ENCODE assay signal across 8 cellular contexts in genomic region chr2:28390241-28390856, GRCh38. TPM values are rescaled to one million over a fixed set of nuclear protein-coding genes. Genes with fewer than 3 reads are reported as not detected.
DNase-seq lines count a peak whose midpoint lies in the region; ATAC-seq, FAIRE-seq and TF ChIP-seq lines count a peak whose summit lies in the region.

No MANE protein-coding gene starts in this region.

- H3K9me3 ChIP-seq in HEK293 (ENCODE audit: control insufficient read depth, insufficient read depth, low read depth, low read length) (no peaks in the 10 kb centered on the region), endothelial cell of umbilical vein (replicated peaks; ENCODE audit: control insufficient read depth, insufficient read depth, low read length) (no peaks in the 10 kb centered on the region)

- no TSS peak for BruUV-seq in endothelial cell of umbilical vein (replicated peaks; lab: Mats Ljungman, UMichigan)

- CTCF ChIA-PET in HEK293 (lab: Yijun Ruan, JAX) (interaction anchor here (0.9 to 1.0 kb wide), 3 partner anchors 8 to 281 kb away, joined by 3 read pairs; no protein-coding TSS in a partner anchor), endothelial cell of umbilical vein (lab: Charles Lee) (interaction anchor here (0.9 to 2.1 kb wide), 8 partner anchors 34 to 707 kb away, joined by 3 to 11 read pairs (median 6); no protein-coding TSS in a partner anchor)

- in situ Hi-C loops in Caki2 (cut with HindIII; ENCODE audit: low pct_unique_long_range_greater_than_20kb, low sequenced_read_pairs) = no loop called here

- H3K4me3 ChIP-seq in HEK293 (ENCODE audit: low read depth, low read length) (peak overlapping the region; percentile 84), endothelial cell of umbilical vein (replicated peaks in 1 of 3; ENCODE audit: insufficient read depth in 1 of 3, low read depth in 1 of 3, low read length in 3 of 3) (peak overlapping the region; percentile 47 to 77 (median 75))

- POLR2A ChIA-PET in HEK293 (lab: Yijun Ruan, JAX) = interaction anchor here (0.9 to 1.9 kb wide), 2 partner anchors 116 to 140 kb away, joined by 3 to 6 read pairs; no protein-coding TSS in a partner anchor
- POLR2A ChIA-PET in endothelial cell of umbilical vein (lab: Charles Lee) = interaction anchor here (1.2 kb wide), 2 partner anchors 30 to 35 kb away, joined by 3 read pairs; no protein-coding TSS in a partner anchor

- TF ChIP-seq CTCF in HEK293 (tag by site-specific recombination; IDR thresholded peaks at IDR 0.05) (no peak; the same call in 1 of the 2 replicates), endothelial cell of umbilical vein (IDR thresholded peaks at IDR 0.05; ENCODE audit: extremely low read depth in 1 of 2, insufficient read depth in 1 of 2, low read depth in 1 of 2, low read length in 2 of 2) (no peak)

- H3K27ac ChIP-seq in HEK293 (ENCODE audit: extremely low read depth, low read depth, low read length) = peak overlapping the region; percentile 61; the same call in 1 of the 2 replicates
- peak overlapping the region; percentile 95 for H3K27ac ChIP-seq in endothelial cell of umbilical vein (ENCODE audit: insufficient read depth, low read depth, low read length)

- H4K20me1 ChIP-seq in endothelial cell of umbilical vein (replicated peaks; ENCODE audit: control insufficient read depth, extremely low read depth, insufficient read depth, low read length) = no peaks in the 10 kb centered on the region

- peak overlapping the region; percentile 99 for H3K9ac ChIP-seq in endothelial cell of umbilical vein (replicated peaks; ENCODE audit: extremely low read depth, insufficient read depth, low read length)

- no peaks in the 10 kb centered on the region for H3K27me3 ChIP-seq in endothelial cell of umbilical vein (ENCODE audit: control insufficient read depth in 2 of 2, insufficient read depth in 2 of 2, low read length in 2 of 2)

- H3K4me1 ChIP-seq in HEK293 (ENCODE audit: control insufficient read depth, insufficient read depth, low read length) (peaks cover 6% of the 10 kb centered on the region; the same call in 1 of the 2 replicates), endothelial cell of umbilical vein (ENCODE audit: control insufficient read depth, extremely low read depth, insufficient read depth, low read length) (peaks cover 42% of the 10 kb centered on the region)

- peaks cover 24% of the 10 kb centered on the region for H3K79me2 ChIP-seq in endothelial cell of umbilical vein (ENCODE audit: control insufficient read depth, insufficient read depth, low read length)

- H3K36me3 ChIP-seq in HEK293 (ENCODE audit: control insufficient read depth in 2 of 2, insufficient read depth in 1 of 2, low read length in 2 of 2) = no peaks in the 10 kb centered on the region
- no peaks in the 10 kb centered on the region for H3K36me3 ChIP-seq in endothelial cell of umbilical vein (ENCODE audit: control insufficient read depth in 2 of 2, extremely low read depth in 1 of 2, insufficient read depth in 2 of 2, low read length in 2 of 2)

- no peaks in the 10 kb centered on the region for H3K9me1 ChIP-seq in endothelial cell of umbilical vein (replicated peaks; ENCODE audit: control insufficient read depth, extremely low read depth, insufficient read depth, low read length)

- intact Hi-C loops in endothelial cell of umbilical vein (cut with micrococcal nuclease) = loop anchor here (1.0 to 2.0 kb wide), 3 partner anchors 24 to 48 kb away; no protein-coding TSS in a partner anchor

- peak; percentile 94 for DNase-seq in Caki2 (ENCODE audit: low read depth)
- DNase-seq in NK-92 treated with Interleukin-12 subunit alpha and Interleukin-12 subunit beta, amount 100 ng/mL, for 24 hours (lab: John Stamatoyannopoulos, UW) = peak; percentile 82
- DNase-seq in activated CD8-positive, alpha-beta memory T cell treated with anti-CD3 and anti-CD28 coated beads, Interleukin-2, amount 50 U/mL, for 48 hours = peak; percentile 96
- peak; percentile 69 for DNase-seq in endothelial cell of umbilical vein (ENCODE audit: low read depth, low spot score)
- DNase-seq in midbrain (lab: John Stamatoyannopoulos, UW) = peak; percentile 71
- DNase-seq in stimulated activated CD8-positive, alpha-beta memory T cell treated with anti-CD3 and anti-CD28 coated beads, Interleukin-15, amount 100 ng/mL, for 4 hours (ENCODE audit: low read depth in 2 of 2) = peak; percentile 87 to 96

- dilution Hi-C loops in endothelial cell of umbilical vein (cut with MboI; ENCODE audit: extremely low pct_ligation_motif_present, low sequenced_read_pairs) = no loop called here

- peak overlapping the region; percentile 87 for H3K4me2 ChIP-seq in endothelial cell of umbilical vein (ENCODE audit: insufficient read depth, low read length)

- FAIRE-seq in endothelial cell of umbilical vein (lab: Jason Lieb, UNC) = peak; percentile 80

- TF ChIP-seq POLR2A in endothelial cell of umbilical vein (IDR thresholded peaks at IDR 0.05; ENCODE audit: low read depth, low read length) = peak; percentile 37

- no peak for ATAC-seq in HG02885 (IDR thresholded peaks at IDR 0.05; ENCODE audit: poor library complexity, unreplicated experiment)

- H2AFZ ChIP-seq in endothelial cell of umbilical vein (ENCODE audit: low read depth, low read length) = peak overlapping the region; percentile 48

TF ChIP-seq in HEK293, 187 proteins besides CTCF, POLR2A, EP300 and RAD21 (continues in another document):
- TF ChIP-seq ZNF140 (tag by site-specific recombination; IDR thresholded peaks at IDR 0.05) (no peak), ZNF600 (tag by site-specific recombination; IDR thresholded peaks at IDR 0.05) (peak; percentile 87), ZIC2 (tag by site-specific recombination; IDR thresholded peaks at IDR 0.05) (peak; percentile 36; the same call in 1 of the 2 replicates), ZNF302 (tag by site-specific recombination; IDR thresholded peaks at IDR 0.05; ENCODE audit: low read depth) (no peak), ZNF677 (tag by site-specific recombination; IDR thresholded peaks at IDR 0.05) (no peak), ZNF473 (tag by site-specific recombination; IDR thresholded peaks at IDR 0.05) (no peak), ZNF169 (tag by site-specific recombination; IDR thresholded peaks at IDR 0.05) (no peak)
- TF ChIP-seq, protein P1, sequence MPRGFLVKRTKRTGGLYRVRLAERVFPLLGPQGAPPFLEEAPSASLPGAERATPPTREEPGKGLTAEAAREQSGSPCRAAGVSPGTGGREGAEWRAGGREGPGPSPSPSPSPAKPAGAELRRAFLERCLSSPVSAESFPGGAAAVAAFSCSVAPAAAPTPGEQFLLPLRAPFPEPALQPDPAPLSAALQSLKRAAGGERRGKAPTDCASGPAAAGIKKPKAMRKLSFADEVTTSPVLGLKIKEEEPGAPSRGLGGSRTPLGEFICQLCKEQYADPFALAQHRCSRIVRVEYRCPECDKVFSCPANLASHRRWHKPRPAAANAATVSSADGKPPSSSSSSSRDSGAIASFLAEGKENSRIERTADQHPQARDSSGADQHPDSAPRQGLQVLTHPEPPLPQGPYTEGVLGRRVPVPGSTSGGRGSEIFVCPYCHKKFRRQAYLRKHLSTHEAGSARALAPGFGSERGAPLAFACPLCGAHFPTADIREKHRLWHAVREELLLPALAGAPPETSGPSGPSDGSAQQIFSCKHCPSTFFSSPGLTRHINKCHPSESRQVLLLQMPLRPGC (tag by site-specific recombination; IDR thresholded peaks at IDR 0.05) = no peak

TF ChIP-seq in endothelial cell of umbilical vein, 7 proteins besides CTCF, POLR2A, EP300 and RAD21:
- no peak for TF ChIP-seq FOS (IDR thresholded peaks at IDR 0.05; ENCODE audit: borderline replicate concordance, insufficient read depth, low read length)
- no peak for TF ChIP-seq MYC (IDR thresholded peaks at IDR 0.05; ENCODE audit: low read depth, low read length)
- no peak for TF ChIP-seq POLR2AphosphoS5 (IDR thresholded peaks at IDR 0.05; ENCODE audit: insufficient read depth, low read depth, low read length)
- peak; percentile 47 for TF ChIP-seq MAX (IDR thresholded peaks at IDR 0.05; ENCODE audit: insufficient read depth, insufficient read length)
- no peak for TF ChIP-seq GATA2 (IDR thresholded peaks at IDR 0.05; ENCODE audit: insufficient read depth, insufficient read length, low read depth, low read length)

RNA-seq across cellular contexts. Expression of gene FOSL2, which starts 2.3 kb away (rescaled TPM):
- 78.1 and 93.2 TPM in 2 replicates for total RNA-seq in Caki2 (2014; rRNA removed; shearing (Covaris generic); ENCODE audit: low replicate concordance)
- total RNA-seq in endothelial cell of umbilical vein = 83.7 and 85.3 TPM in 2 replicates
- 43.9 and 45.2 TPM in 2 replicates for polyA plus RNA-seq in endothelial cell of umbilical vein
- 36.0 and 46.5 TPM in 2 replicates for polyA plus RNA-seq in endothelial cell of umbilical vein (2011; cell fraction: cytosol; rRNA removed)
- 94.5 and 112 TPM in 2 replicates for polyA plus RNA-seq in endothelial cell of umbilical vein (2011; cell fraction: nucleus; rRNA removed)
- 45.7 and 56.4 TPM in 2 replicates for polyA plus RNA-seq in endothelial cell of umbilical vein (2012)
- polyA minus RNA-seq in endothelial cell of umbilical vein = 94.9 and 98.0 TPM in 2 replicates
- 59.2 TPM for polyA minus RNA-seq in endothelial cell of umbilical vein (2011; cell fraction: cytosol; rRNA and poly(A)+ RNA removed)
- polyA minus RNA-seq in endothelial cell of umbilical vein (2011; cell fraction: nucleus; rRNA and poly(A)+ RNA removed) = 84.0 and 105 TPM in 2 replicates
